Comparison of ENCODE assay signal across 20 cellular contexts in the genomic region with DNA sequence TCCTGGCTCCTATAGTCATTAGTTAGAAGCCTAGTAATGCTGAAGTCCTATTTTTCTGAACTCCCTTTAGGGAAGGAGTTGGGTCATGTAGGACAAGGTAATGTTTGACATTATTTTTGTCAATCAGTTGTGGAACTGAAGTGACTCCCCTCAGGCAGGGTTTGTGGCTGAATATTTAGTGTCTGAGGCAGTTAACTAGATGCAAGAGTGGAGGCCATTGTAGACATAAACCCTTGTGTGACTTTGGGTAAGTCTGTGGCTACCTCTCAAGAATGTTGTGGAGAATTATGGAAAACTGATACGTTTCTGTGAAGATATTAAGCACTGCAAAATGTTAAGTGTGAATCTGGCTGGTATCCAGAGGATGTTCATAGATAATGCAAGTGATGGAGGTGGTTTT. TPM values are rescaled to one million over a fixed set of nuclear protein-coding genes. Genes with fewer than 3 reads are reported as not detected.
DNase-seq lines count a peak whose midpoint lies in the region; ATAC-seq and TF ChIP-seq lines count a peak whose summit lies in the region.
"Had no signal": no experiment of that assay in that cellular context is flagged by ENCODE, and none has a peak within 500 bp of the region (broad histone marks: within the 10 kb centered on the region; RNA-seq: fewer than 3 reads in every experiment).

No MANE protein-coding gene starts in this region.

- peaks cover 54% of the 10 kb centered on the region for H3K4me1 ChIP-seq in Caco-2
- H3K4me1 ChIP-seq in RWPE2 (ENCODE audit: insufficient read depth, poor library complexity, severe bottlenecking): peaks cover 80% of the 10 kb centered on the region
- H3K4me1 ChIP-seq in hepatocyte (ENCODE audit: insufficient read depth): peaks cover 30% of the 10 kb centered on the region
- H3K4me1 ChIP-seq in osteoblast (ENCODE audit: insufficient read depth, low read length): peaks cover 65% of the 10 kb centered on the region
- peaks cover 0 to 42% of the 10 kb centered on the region in 2 donors for H3K4me1 ChIP-seq in right atrium auricular region

- 0 out of 2 replicates have a peak, but pooled peaks cover 2% of the 10 kb centered on the region for H3K36me3 ChIP-seq in Caco-2 (ENCODE audit: control insufficient read depth, insufficient read depth, low read length)
- peaks cover 53% of the 10 kb centered on the region for H3K36me3 ChIP-seq in RWPE2 (ENCODE audit: low read depth)
- no peaks in the 10 kb centered on the region for H3K36me3 ChIP-seq in hepatocyte (replicated peaks; ENCODE audit: insufficient read depth, low read depth)
- no peaks in the 10 kb centered on the region for H3K36me3 ChIP-seq in osteoblast (ENCODE audit: insufficient read depth, low read length)
- H3K36me3 ChIP-seq in right atrium auricular region: no peaks in the 10 kb centered on the region
- H3K36me3 ChIP-seq: left ventricle myocardium inferior, MG63 had no signal

- peak overlapping the region; percentile 78 for H3K27ac Mint-ChIP-seq in Caco-2 (ENCODE audit: unreplicated experiment)
- no peak overlapping the region for H3K27ac Mint-ChIP-seq in activated naive CD4-positive, alpha-beta T cell treated with anti-CD3 and anti-CD28 coated beads, Interleukin-2, amount 50 U/mL, for 72 hours
- H3K27ac Mint-ChIP-seq: activated CD4-positive, alpha-beta T cell treated with anti-CD3 and anti-CD28 coated beads, Interleukin-2, amount 10 ng/mL, durations not matched to agents 7 days and 5 days; T-cell had no signal

- H4K20me1 ChIP-seq in hepatocyte (ENCODE audit: insufficient read depth, poor library complexity, severe bottlenecking) (no peaks in the 10 kb centered on the region), osteoblast (ENCODE audit: insufficient read depth, low read length) (no peaks in the 10 kb centered on the region)

- no TSS peak for BruUV-seq in Caco-2 (replicated peaks; lab: Mats Ljungman, UMichigan)

- DNase-seq in Caco-2: no peak
- DNase-seq in RWPE2 (ENCODE audit: low spot score): no peak
- no peak for DNase-seq in hepatocyte (ENCODE audit: low spot score)
- no peak for DNase-seq in osteoblast (ENCODE audit: insufficient read length, low spot score, missing footprints)
- DNase-seq in NCI-H146 treated with DMSO at 0.1 percent for 48 hours (lab: John Stamatoyannopoulos, UW; ENCODE audit: unreplicated experiment): no peak
- DNase-seq in right atrium auricular region (ENCODE audit: low spot score): no peak
- DNase-seq in activated naive CD4-positive, alpha-beta T cell treated with anti-CD3 and anti-CD28 coated beads, Interleukin-2, amount 50 U/mL, for 72 hours (ENCODE audit: low spot score in 2 of 2): no peak
- no peak for DNase-seq in effector CD8-positive, alpha-beta T cell (lab: John Stamatoyannopoulos, UW)
- DNase-seq: activated CD4-positive, alpha-beta T cell treated with anti-CD3 and anti-CD28 coated beads, Interleukin-2, amount 10 ng/mL, durations not matched to agents 7 days and 5 days; dermis blood vessel endothelial cell; left ventricle myocardium inferior; MG63; NCI-H1436 treated with DMSO at 0.1 percent for 48 hours; NCI-H69; SHP77; stimulated activated CD4-positive, alpha-beta T cell treated with anti-CD3 and anti-CD28 coated beads, Interleukin-15, amount 100 ng/mL, for 24 hours; substantia nigra; T-cell had no signal

- POLR2A ChIA-PET in Caco-2 (lab: Charles Lee): interaction anchor here (2.8 kb wide), 1 partner anchor 127 kb away, joined by 16 read pairs; no protein-coding TSS in a partner anchor

- H3K4me1 Mint-ChIP-seq in Caco-2 (ENCODE audit: low read depth, unreplicated experiment): peaks cover 52% of the 10 kb centered on the region
- H3K4me1 Mint-ChIP-seq: T-cell had no signal

- peak overlapping the region; percentile 92 for H3K27ac ChIP-seq in RWPE2 (ENCODE audit: poor library complexity, severe bottlenecking)
- H3K27ac ChIP-seq in hepatocyte: peak overlapping the region; percentile 87
- H3K27ac ChIP-seq in osteoblast (ENCODE audit: low read depth, low read length): peak overlapping the region; percentile 84
- H3K27ac ChIP-seq in right atrium auricular region: no peak overlapping the region

- H3K27me3 ChIP-seq in Caco-2 (replicated peaks; ENCODE audit: control insufficient read depth, insufficient read depth, low read length): no peaks in the 10 kb centered on the region
- H3K27me3 ChIP-seq in RWPE2 (ENCODE audit: insufficient read depth, poor library complexity, severe bottlenecking): no peaks in the 10 kb centered on the region
- H3K27me3 ChIP-seq in hepatocyte: no peaks in the 10 kb centered on the region
- H3K27me3 ChIP-seq in osteoblast (ENCODE audit: insufficient read depth, low read length): no peaks in the 10 kb centered on the region
- no peaks in the 10 kb centered on the region for H3K27me3 ChIP-seq in right atrium auricular region
- H3K27me3 ChIP-seq: MG63 had no signal

- no peaks in the 10 kb centered on the region for H3K27me3 Mint-ChIP-seq in Caco-2 (ENCODE audit: insufficient read depth, unreplicated experiment)
- H3K27me3 Mint-ChIP-seq: activated CD4-positive, alpha-beta T cell treated with anti-CD3 and anti-CD28 coated beads, Interleukin-2, amount 10 ng/mL, durations not matched to agents 7 days and 5 days; T-cell had no signal

- peak overlapping the region; percentile 46 for H3K4me3 ChIP-seq in Caco-2 (ENCODE audit: low read depth, low read length)
- peak overlapping the region; percentile 45 for H3K4me3 ChIP-seq in RWPE2 (ENCODE audit: severe bottlenecking)
- no peak overlapping the region for H3K4me3 ChIP-seq in hepatocyte
- no peak overlapping the region for H3K4me3 ChIP-seq in osteoblast (ENCODE audit: insufficient read depth, low read length)
- H3K4me3 ChIP-seq in right atrium auricular region: no peak overlapping the region
- H3K4me3 ChIP-seq: GM12878, left ventricle myocardium inferior, MG63 had no signal

- H3K79me2 ChIP-seq in hepatocyte: peaks cover 24% of the 10 kb centered on the region
- no peaks in the 10 kb centered on the region for H3K79me2 ChIP-seq in osteoblast (ENCODE audit: insufficient read depth, low read length)

- WGBS in hepatocyte (ENCODE audit: low lambda C conversion rate, missing lambda C conversion rate): 70% methylated on average over 1 of the region's 1 CpG

- H2AFZ ChIP-seq in hepatocyte (no peak overlapping the region), osteoblast (ENCODE audit: low read length) (no peak overlapping the region)

- no peaks in the 10 kb centered on the region for H3K9me3 Mint-ChIP-seq in Caco-2 (ENCODE audit: unreplicated experiment)
- H3K9me3 Mint-ChIP-seq in activated naive CD4-positive, alpha-beta T cell treated with anti-CD3 and anti-CD28 coated beads, Interleukin-2, amount 50 U/mL, for 72 hours: no peaks in the 10 kb centered on the region
- H3K9me3 Mint-ChIP-seq: activated CD4-positive, alpha-beta T cell treated with anti-CD3 and anti-CD28 coated beads, Interleukin-2, amount 10 ng/mL, durations not matched to agents 7 days and 5 days had no signal

- CTCF ChIA-PET in Caco-2 (lab: Charles Lee): interaction anchor here (1.4 kb wide), 1 partner anchor 126 kb away, joined by 8 read pairs; no protein-coding TSS in a partner anchor

- no peak for TF ChIP-seq CTCF in Caco-2 (IDR thresholded peaks at IDR 0.05; ENCODE audit: insufficient read depth in 1 of 2, low read depth in 1 of 2, low read length in 1 of 2, severe bottlenecking in 1 of 2, unreplicated experiment in 1 of 2)
- TF ChIP-seq CTCF in RWPE2 (IDR thresholded peaks at IDR 0.05; ENCODE audit: poor library complexity, severe bottlenecking): no peak
- TF ChIP-seq CTCF in hepatocyte (IDR thresholded peaks at IDR 0.05; ENCODE audit: poor library complexity): no peak
- TF ChIP-seq CTCF in osteoblast (IDR thresholded peaks at IDR 0.05; ENCODE audit: extremely low read depth, low read depth, low read length): no peak
- TF ChIP-seq CTCF in right atrium auricular region (IDR thresholded peaks at IDR 0.05): no peak

- H3K36me3 Mint-ChIP-seq in Caco-2 (ENCODE audit: insufficient read depth, unreplicated experiment): peaks cover 40% of the 10 kb centered on the region
- peaks cover 0 to 8% of the 10 kb centered on the region in 2 donors for H3K36me3 Mint-ChIP-seq in activated naive CD4-positive, alpha-beta T cell treated with anti-CD3 and anti-CD28 coated beads, Interleukin-2, amount 50 U/mL, for 72 hours

- H3K4me3 Mint-ChIP-seq in Caco-2 (ENCODE audit: unreplicated experiment): peak overlapping the region; percentile 79
- H3K4me3 Mint-ChIP-seq: activated CD4-positive, alpha-beta T cell treated with anti-CD3 and anti-CD28 coated beads, Interleukin-2, amount 10 ng/mL, durations not matched to agents 7 days and 5 days; T-cell had no signal

- intact Hi-C loops in Caco-2 (cut with micrococcal nuclease; ENCODE audit: unreplicated experiment): loop anchor here (2.0 to 5.0 kb wide), 3 partner anchors 31 to 353 kb away; a partner anchor contains a TSS

- no peaks in the 10 kb centered on the region for H3K9me2 ChIP-seq in hepatocyte (replicated peaks; ENCODE audit: insufficient read depth)

- no peaks in the 10 kb centered on the region for H3K9me3 ChIP-seq in Caco-2
- no peaks in the 10 kb centered on the region for H3K9me3 ChIP-seq in RWPE2 (ENCODE audit: severe bottlenecking)
- no peaks in the 10 kb centered on the region for H3K9me3 ChIP-seq in hepatocyte (ENCODE audit: low read depth)
- no peaks in the 10 kb centered on the region for H3K9me3 ChIP-seq in osteoblast (ENCODE audit: low read depth, low read length)
- H3K9me3 ChIP-seq in right atrium auricular region: no peaks in the 10 kb centered on the region
- H3K9me3 ChIP-seq: left ventricle myocardium inferior, MG63 had no signal

- H3K4me2 ChIP-seq in hepatocyte: peak overlapping the region; percentile 65
- no peak overlapping the region for H3K4me2 ChIP-seq in osteoblast (ENCODE audit: insufficient read depth, low read length)

- no peak for ATAC-seq in RWPE2 (ENCODE audit: low read depth)
- ATAC-seq in activated naive CD4-positive, alpha-beta T cell treated with anti-CD3 and anti-CD28 coated beads, Interleukin-2, amount 50 U/mL, for 72 hours: no peak
- ATAC-seq: esophagus mucosa, GM12878, T-cell had no signal

RNA-seq across cellular contexts. Expression of a gene that starts 59.4 kb away (rescaled TPM):
- total RNA-seq in Caco-2 (2022) (25.8 and 36.6 TPM in 2 replicates), hepatocyte (6.2 and 12.4 TPM in 2 replicates), osteoblast (0.72 and 1.5 TPM in 2 replicates), right atrium auricular region (under 1 TPM; 0.19 to 0.43 TPM)
- polyA plus RNA-seq in hepatocyte: 12.1 and 15.6 TPM in 2 replicates
- total RNA-seq in activated naive CD4-positive, alpha-beta T cell treated with anti-CD3 and anti-CD28 coated beads, Interleukin-2, amount 50 U/mL, for 72 hours: 10 to 100 TPM; 11.0 to 24.9 TPM

Comparison
In these comparisons a context has a peak if more than half of its experiments do, and no peak if none do; other contexts are left out.
1. H3K4me3 ChIP-seq: peak in Caco-2 (single experiment) and RWPE2 (single experiment); none in hepatocyte (single experiment), osteoblast (single experiment) and right atrium auricular region (0 of 2).
2. H3K27ac ChIP-seq: peak in RWPE2 (single experiment), hepatocyte (single experiment) and osteoblast (single experiment); none in right atrium auricular region (0 of 2).